ENCODE assay signal across 23 cellular contexts in the genomic region with DNA sequence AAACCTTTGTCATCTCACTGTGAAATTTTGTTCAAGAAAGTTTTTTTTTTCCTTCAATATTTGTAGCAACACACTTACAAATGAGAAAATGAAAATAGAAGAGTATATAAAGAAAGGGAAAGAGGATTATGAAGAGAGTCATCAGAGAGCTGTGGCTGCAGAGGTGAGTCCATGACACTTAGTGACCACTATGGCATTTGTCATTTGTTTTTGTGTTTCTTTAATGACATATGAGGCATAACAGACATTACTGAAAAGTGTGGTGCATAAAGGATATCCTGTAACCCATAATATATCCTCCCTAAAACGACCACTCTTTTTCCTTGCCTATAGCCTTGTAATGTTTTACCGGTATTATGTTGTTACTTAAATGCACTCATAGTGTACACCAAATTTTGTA.
"Had no signal": no experiment of that assay in that cellular context is flagged by ENCODE, and none has a peak within 500 bp of the region (broad histone marks: within the 10 kb centered on the region; RNA-seq: fewer than 3 reads in every experiment).

No MANE protein-coding gene starts in this region.

- H3K27ac Mint-ChIP-seq: natural killer cell treated with Interleukin-12 subunit alpha and Interleukin-12 subunit beta and Interleukin-15 and Interleukin-18, amount 100 ng/mL, for 72 hours; neural progenitor cell; type B pancreatic cell had no signal

- H3K4me1 Mint-ChIP-seq: neural progenitor cell had no signal

- H3K4me3 ChIP-seq: dorsolateral prefrontal cortex, heart left ventricle, lung, neural progenitor cell, ovary, right atrium auricular region, sigmoid colon, skin epidermis, suprapubic skin, thyroid gland had no signal

- H3K9me3 ChIP-seq: heart left ventricle, ovary, right atrium auricular region, sigmoid colon, suprapubic skin, thyroid gland had no signal

- H2AFZ ChIP-seq: neural progenitor cell had no signal

- H3K27me3 ChIP-seq: dorsolateral prefrontal cortex, heart left ventricle, neural progenitor cell, ovary, right atrium auricular region, sigmoid colon, suprapubic skin, thyroid gland had no signal

- DNase-seq: dorsolateral prefrontal cortex; effector CD8-positive, alpha-beta T cell; heart left ventricle; hippocampal formation; left colon; left ventricle myocardium superior; mesenchymal stem cell; midbrain; nucleus accumbens; ovary; sigmoid colon; stimulated activated CD4-positive, alpha-beta T cell treated with anti-CD3 and anti-CD28 coated beads, Interleukin-2, amount 100 ng/mL, for 24 hours; stimulated activated CD4-positive, alpha-beta T cell treated with anti-CD3 and anti-CD28 coated beads, Interleukin-4, amount 100 ng/mL, for 4 hours; stimulated activated naive CD4-positive, alpha-beta T cell; thyroid gland had no signal

- ATAC-seq: esophagus mucosa; heart left ventricle; left colon; left ventricle myocardium superior; natural killer cell treated with Interleukin-12 subunit alpha and Interleukin-12 subunit beta and Interleukin-15 and Interleukin-18, amount 100 ng/mL, for 72 hours had no signal

- H3K4me2 ChIP-seq: neural progenitor cell had no signal

- H3K9me3 Mint-ChIP-seq: natural killer cell treated with Interleukin-12 subunit alpha and Interleukin-12 subunit beta and Interleukin-15 and Interleukin-18, amount 100 ng/mL, for 72 hours; neural progenitor cell; type B pancreatic cell had no signal

- H3K36me3 ChIP-seq: ovary had no signal

- H3K4me3 Mint-ChIP-seq: natural killer cell treated with Interleukin-12 subunit alpha and Interleukin-12 subunit beta and Interleukin-15 and Interleukin-18, amount 100 ng/mL, for 72 hours; neural progenitor cell; type B pancreatic cell had no signal

- H3K27me3 Mint-ChIP-seq: natural killer cell treated with Interleukin-12 subunit alpha and Interleukin-12 subunit beta and Interleukin-15 and Interleukin-18, amount 100 ng/mL, for 72 hours; type B pancreatic cell had no signal

- H3K9ac ChIP-seq: neural progenitor cell had no signal

- H3K4me1 ChIP-seq: neural progenitor cell, right atrium auricular region, sigmoid colon, suprapubic skin, thyroid gland had no signal

- H3K27ac ChIP-seq: heart left ventricle, neural progenitor cell, ovary, right atrium auricular region, sigmoid colon, skin epidermis, suprapubic skin, thyroid gland had no signal
